Comparison of ENCODE assay signal across 18 cellular contexts in genomic region chr7:138814806-138815332, GRCh38. TPM values are rescaled to one million over a fixed set of nuclear protein-coding genes. Genes with fewer than 3 reads are reported as not detected.
DNase-seq lines count a peak whose midpoint lies in the region; ATAC-seq and TF ChIP-seq lines count a peak whose summit lies in the region.
"Had no signal": no experiment of that assay in that cellular context is flagged by ENCODE, and none has a peak within 500 bp of the region (broad histone marks: within the 10 kb centered on the region; RNA-seq: fewer than 3 reads in every experiment).

No MANE protein-coding gene starts in this region.

- no peak for DNase-seq in activated CD8-positive, alpha-beta memory T cell treated with anti-CD3 and anti-CD28 coated beads, Interleukin-2, amount 10 ng/mL, durations not matched to agents 7 days and 5 days
- DNase-seq in activated CD8-positive, alpha-beta memory T cell treated with anti-CD3 and anti-CD28 coated beads, Interleukin-2, amount 50 U/mL, for 4 hours = no peak
- DNase-seq in RKO (ENCODE audit: low spot score) (peak; percentile 13), epithelial cell of esophagus (ENCODE audit: low read depth) (peak; percentile 10), renal cortical epithelial cell (ENCODE audit: low read depth) (peak; percentile 4), natural killer cell (no peak), pons (ENCODE audit: low spot score) (no peak)
- DNase-seq in stimulated activated CD8-positive, alpha-beta memory T cell treated with anti-CD3 and anti-CD28 coated beads, Interleukin-4, amount 100 ng/mL, for 48 hours = no peak
- DNase-seq: C1 segment of cervical spinal cord; HCEC 1CT; KBM-7; MG63; NCI-H1105; NCI-H1694 treated with DMSO at 0.1 percent for 48 hours; NCI-H69; NK-92 treated with Interleukin-12 subunit alpha and Interleukin-12 subunit beta, amount 100 ng/mL, for 24 hours; OCI-M1 had no signal

- H3K4me3 ChIP-seq in epithelial cell of esophagus (ENCODE audit: low read length) = no peak overlapping the region
- H3K4me3 ChIP-seq: MG63 had no signal

- CTCF ChIA-PET in activated CD8-positive, alpha-beta memory T cell treated with anti-CD3 and anti-CD28 coated beads, Interleukin-2, amount 10 ng/mL, durations not matched to agents 7 days and 5 days (lab: Charles Lee) = interaction anchor here (1.2 kb wide), 1 partner anchor 15 kb away, joined by 4 read pairs; no protein-coding TSS in a partner anchor

- TF ChIP-seq CTCF in epithelial cell of esophagus (IDR thresholded peaks at IDR 0.05; ENCODE audit: insufficient read depth, low read depth, low read length, missing control alignments) = no peak
- TF ChIP-seq CTCF in natural killer cell (IDR thresholded peaks at IDR 0.05) = no peak

- H3K27me3 Mint-ChIP-seq in activated CD8-positive, alpha-beta memory T cell treated with anti-CD3 and anti-CD28 coated beads, Interleukin-2, amount 10 ng/mL, durations not matched to agents 7 days and 5 days = no peaks in the 10 kb centered on the region
- H3K27me3 Mint-ChIP-seq in natural killer cell (ENCODE audit: low read depth in 2 of 2) = no peaks in the 10 kb centered on the region

- no peak overlapping the region for H3K4me3 Mint-ChIP-seq in activated CD8-positive, alpha-beta memory T cell treated with anti-CD3 and anti-CD28 coated beads, Interleukin-2, amount 10 ng/mL, durations not matched to agents 7 days and 5 days
- no peak overlapping the region for H3K4me3 Mint-ChIP-seq in natural killer cell

- no peaks in the 10 kb centered on the region for H3K9me3 Mint-ChIP-seq in activated CD8-positive, alpha-beta memory T cell treated with anti-CD3 and anti-CD28 coated beads, Interleukin-2, amount 10 ng/mL, durations not matched to agents 7 days and 5 days (ENCODE audit: low read depth)
- no peaks in the 10 kb centered on the region for H3K9me3 Mint-ChIP-seq in natural killer cell

- H3K27ac Mint-ChIP-seq in activated CD8-positive, alpha-beta memory T cell treated with anti-CD3 and anti-CD28 coated beads, Interleukin-2, amount 10 ng/mL, durations not matched to agents 7 days and 5 days = peak overlapping the region; percentile 61
- H3K27ac Mint-ChIP-seq in natural killer cell = no peak overlapping the region

- ATAC-seq in activated CD8-positive, alpha-beta memory T cell treated with anti-CD3 and anti-CD28 coated beads, Interleukin-2, amount 10 ng/mL, durations not matched to agents 7 days and 5 days = no peak
- ATAC-seq in natural killer cell = no peak

- peaks cover 31% of the 10 kb centered on the region for H3K4me1 Mint-ChIP-seq in activated CD8-positive, alpha-beta memory T cell treated with anti-CD3 and anti-CD28 coated beads, Interleukin-2, amount 10 ng/mL, durations not matched to agents 7 days and 5 days
- no peaks in the 10 kb centered on the region for H3K4me1 Mint-ChIP-seq in natural killer cell

- intact Hi-C loops in natural killer cell (cut with micrococcal nuclease) = no loop called here

- H3K36me3 Mint-ChIP-seq in activated CD8-positive, alpha-beta memory T cell treated with anti-CD3 and anti-CD28 coated beads, Interleukin-2, amount 10 ng/mL, durations not matched to agents 7 days and 5 days = peaks cover 1% of the 10 kb centered on the region
- no peaks in the 10 kb centered on the region for H3K36me3 Mint-ChIP-seq in natural killer cell

RNA-seq across cellular contexts. Expression of gene ATP6V0A4, which starts 16.9 kb away (rescaled TPM):
- total RNA-seq in activated CD8-positive, alpha-beta memory T cell treated with anti-CD3 and anti-CD28 coated beads, Interleukin-2, amount 10 ng/mL, durations not matched to agents 7 days and 5 days = not detected
- 1.9 and 11.5 TPM in 2 replicates for total RNA-seq in renal cortical epithelial cell
- total RNA-seq in natural killer cell = not detected
- total RNA-seq: G401 had no signal

RNA-seq across cellular contexts. Expression of gene TMEM213, which starts 17.1 kb away (rescaled TPM):
- under 1 TPM in 1 of 2 experiments, not detected in 1; 0.06 TPM for total RNA-seq in activated CD8-positive, alpha-beta memory T cell treated with anti-CD3 and anti-CD28 coated beads, Interleukin-2, amount 10 ng/mL, durations not matched to agents 7 days and 5 days
- total RNA-seq in renal cortical epithelial cell (1.2 TPM in 1 of 2 replicates, not detected in the other), natural killer cell (not detected)
- total RNA-seq: G401 had no signal

Comparison
In these comparisons a context has a peak if more than half of its experiments do, and no peak if none do; other contexts are left out.
1. DNase-seq: peak in RKO (single experiment), epithelial cell of esophagus (single experiment) and renal cortical epithelial cell (single experiment); none in activated CD8-positive, alpha-beta memory T cell treated with anti-CD3 and anti-CD28 coated beads, Interleukin-2, amount 10 ng/mL, durations not matched to agents 7 days and 5 days (single experiment), activated CD8-positive, alpha-beta memory T cell treated with anti-CD3 and anti-CD28 coated beads, Interleukin-2, amount 50 U/mL, for 4 hours (single experiment), natural killer cell (single experiment), stimulated activated CD8-positive, alpha-beta memory T cell treated with anti-CD3 and anti-CD28 coated beads, Interleukin-4, amount 100 ng/mL, for 48 hours (single experiment) and pons (single experiment).